15 cellular contexts compared by ENCODE assay signal in the genomic region with DNA sequence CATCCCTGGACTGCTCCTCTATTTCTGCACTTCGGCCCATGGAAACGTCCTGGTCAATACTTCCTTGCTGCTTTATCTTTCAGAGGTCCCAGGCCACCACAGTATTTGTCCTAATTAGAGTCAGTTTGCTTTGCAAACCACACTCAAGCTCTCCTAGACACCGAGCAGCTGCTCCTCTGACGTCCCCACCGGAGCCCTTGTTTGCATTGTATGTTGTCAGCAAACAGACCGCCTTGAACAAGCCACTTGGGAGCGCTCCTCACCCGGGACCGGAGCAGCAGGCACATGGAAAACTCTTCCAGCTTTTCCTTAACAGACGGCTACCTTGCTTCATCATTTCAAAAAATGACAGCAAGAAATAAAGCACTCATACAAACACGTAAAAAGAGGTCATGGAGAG. TPM values are rescaled to one million over a fixed set of nuclear protein-coding genes. Genes with fewer than 3 reads are reported as not detected.
DNase-seq lines count a peak whose midpoint lies in the region; ATAC-seq and TF ChIP-seq lines count a peak whose summit lies in the region.
"Had no signal": no experiment of that assay in that cellular context is flagged by ENCODE, and none has a peak within 500 bp of the region (broad histone marks: within the 10 kb centered on the region; RNA-seq: fewer than 3 reads in every experiment).

No MANE protein-coding gene starts in this region.

- BruUV-seq in Panc1 (replicated peaks; lab: Mats Ljungman, UMichigan), result no TSS peak

- H3K27me3 Mint-ChIP-seq in GM23338 (ENCODE audit: insufficient read depth, low read depth, poor library complexity), result peaks cover 11% of the 10 kb centered on the region

- DNase-seq in GM23338 (ENCODE audit: low spot score), result peak; percentile 47
- DNase-seq in NCI-H187 treated with DMSO at 0.1 percent for 48 hours (lab: John Stamatoyannopoulos, UW), result peak; percentile 33
- DNase-seq in Panc1 (ENCODE audit: low read depth, low spot score), result no peak
- peak; percentile 72 to 74 (median 72) for DNase-seq in mucosa of descending colon
- DNase-seq in EL, result no peak
- DNase-seq in GF-D8 (lab: John Stamatoyannopoulos, UW), result no peak
- DNase-seq in DMS114 treated with DMSO at 0.1 percent for 48 hours (lab: John Stamatoyannopoulos, UW; ENCODE audit: unreplicated experiment), result no peak
- DNase-seq: H7; heart right ventricle; Karpas-422; stimulated activated CD4-positive, alpha-beta T cell treated with anti-CD3 and anti-CD28 coated beads, Interleukin-2, amount 100 ng/mL, for 48 hours had no signal

- intact Hi-C loops in Panc1 (cut with micrococcal nuclease; ENCODE audit: unreplicated experiment) (no loop called here), mucosa of descending colon (cut with DNase I, micrococcal nuclease) (no loop called here)

- H3K9me3 Mint-ChIP-seq in GM23338, result peaks cover 2% of the 10 kb centered on the region; the same call in 2 of the 3 replicates

- H3K4me3 ChIP-seq in GM23338 (no peak overlapping the region), Panc1 (ENCODE audit: low read depth in 2 of 2, low read length in 2 of 2) (no peak overlapping the region), mucosa of descending colon (no peak overlapping the region)
- H3K4me3 ChIP-seq: heart right ventricle, prostate gland had no signal

- CTCF ChIA-PET in Panc1 (lab: Charles Lee), result no interaction called here

- H4K20me1 ChIP-seq in GM23338 (replicated peaks; ENCODE audit: insufficient read depth), result no peaks in the 10 kb centered on the region

- H3K4me2 ChIP-seq in GM23338, result no peak overlapping the region

- no peak overlapping the region for H3K4me3 Mint-ChIP-seq in GM23338
- H3K4me3 Mint-ChIP-seq: memory B cell had no signal

- in situ Hi-C loops in Panc1 (cut with HindIII; ENCODE audit: low pct_unique_long_range_greater_than_20kb, low sequenced_read_pairs), result no loop called here

- H3K4me1 ChIP-seq in GM23338 (ENCODE audit: insufficient read depth) (no peaks in the 10 kb centered on the region), Panc1 (ENCODE audit: control insufficient read depth, insufficient read depth, low read length) (peaks cover 5% of the 10 kb centered on the region), mucosa of descending colon (ENCODE audit: low read depth) (peaks cover 6% of the 10 kb centered on the region)
- H3K4me1 ChIP-seq: prostate gland had no signal

- H3K27ac Mint-ChIP-seq in GM23338, result no peak overlapping the region
- H3K27ac Mint-ChIP-seq: memory B cell had no signal

- H3K79me2 ChIP-seq in GM23338 (replicated peaks; ENCODE audit: insufficient read depth), result no peaks in the 10 kb centered on the region

- H3K27me3 ChIP-seq in GM23338 (ENCODE audit: insufficient read depth) (no peaks in the 10 kb centered on the region), Panc1 (ENCODE audit: control insufficient read depth, insufficient read depth, low read length) (no peaks in the 10 kb centered on the region)

- ATAC-seq in GM23338, result peak; percentile 46
- ATAC-seq in Panc1, result peak; percentile 63; the same call in 1 of the 2 replicates
- peak; percentile 74 for ATAC-seq in mucosa of descending colon
- no peak for ATAC-seq in GM21825 (IDR thresholded peaks at IDR 0.05; ENCODE audit: unreplicated experiment)
- ATAC-seq: heart right ventricle had no signal

- POLR2A ChIA-PET in Panc1 (lab: Charles Lee), result no interaction called here

- no peaks in the 10 kb centered on the region for H3K9me2 ChIP-seq in GM23338 (ENCODE audit: insufficient read depth)

- TF ChIP-seq CTCF in GM23338 (conservative IDR thresholded peaks at IDR 0.05; ENCODE audit: low read depth in 2 of 2) (peak in 1 of 2 experiments; percentile 43; a peak in 2 of 4 replicates), Panc1 (IDR thresholded peaks at IDR 0.05) (peak; percentile 32; the same call in 1 of the 2 replicates), mucosa of descending colon (IDR thresholded peaks at IDR 0.05) (no peak)

- no peak overlapping the region for H3K27ac ChIP-seq in GM23338 (ENCODE audit: low read depth)
- H3K27ac ChIP-seq in Panc1 (ENCODE audit: low read length), result no peak overlapping the region; the same call in 1 of the 2 replicates
- H3K27ac ChIP-seq: C4-2B, heart right ventricle, prostate gland had no signal

- peak overlapping the region; percentile 59 for H2AFZ ChIP-seq in GM23338

- H3K4me1 Mint-ChIP-seq in GM23338, result peaks cover 21% of the 10 kb centered on the region

- H3K36me3 ChIP-seq in GM23338 (ENCODE audit: insufficient read depth), result no peaks in the 10 kb centered on the region
- H3K36me3 ChIP-seq in Panc1 (ENCODE audit: control insufficient read depth, insufficient read depth, low read length), result no peaks in the 10 kb centered on the region
- no peaks in the 10 kb centered on the region for H3K36me3 ChIP-seq in mucosa of descending colon (ENCODE audit: low read depth)
- H3K36me3 ChIP-seq: heart right ventricle, prostate gland had no signal

- no peaks in the 10 kb centered on the region for H3F3A ChIP-seq in GM23338 (replicated peaks; ENCODE audit: low read depth)

- no peaks in the 10 kb centered on the region for H3K36me3 Mint-ChIP-seq in GM23338 (ENCODE audit: low read depth)
- H3K36me3 Mint-ChIP-seq: memory B cell had no signal

- no peaks in the 10 kb centered on the region for H3K9me3 ChIP-seq in Panc1 (ENCODE audit: control insufficient read depth, insufficient read depth, low read depth, low read length)
- H3K9me3 ChIP-seq in mucosa of descending colon, result no peaks in the 10 kb centered on the region
- H3K9me3 ChIP-seq: prostate gland had no signal

TF ChIP-seq in GM23338, 12 proteins besides CTCF, POLR2A, EP300 and RAD21 (continues in another document):
- TF ChIP-seq ZNF114 (CRISPR knock-in tag; IDR thresholded peaks at IDR 0.05) (no peak), CREB1 (CRISPR knock-in tag; IDR thresholded peaks at IDR 0.05; ENCODE audit: low read depth) (no peak), NANOG (IDR thresholded peaks at IDR 0.05; ENCODE audit: borderline replicate concordance) (no peak)
- TF ChIP-seq, protein P1, sequence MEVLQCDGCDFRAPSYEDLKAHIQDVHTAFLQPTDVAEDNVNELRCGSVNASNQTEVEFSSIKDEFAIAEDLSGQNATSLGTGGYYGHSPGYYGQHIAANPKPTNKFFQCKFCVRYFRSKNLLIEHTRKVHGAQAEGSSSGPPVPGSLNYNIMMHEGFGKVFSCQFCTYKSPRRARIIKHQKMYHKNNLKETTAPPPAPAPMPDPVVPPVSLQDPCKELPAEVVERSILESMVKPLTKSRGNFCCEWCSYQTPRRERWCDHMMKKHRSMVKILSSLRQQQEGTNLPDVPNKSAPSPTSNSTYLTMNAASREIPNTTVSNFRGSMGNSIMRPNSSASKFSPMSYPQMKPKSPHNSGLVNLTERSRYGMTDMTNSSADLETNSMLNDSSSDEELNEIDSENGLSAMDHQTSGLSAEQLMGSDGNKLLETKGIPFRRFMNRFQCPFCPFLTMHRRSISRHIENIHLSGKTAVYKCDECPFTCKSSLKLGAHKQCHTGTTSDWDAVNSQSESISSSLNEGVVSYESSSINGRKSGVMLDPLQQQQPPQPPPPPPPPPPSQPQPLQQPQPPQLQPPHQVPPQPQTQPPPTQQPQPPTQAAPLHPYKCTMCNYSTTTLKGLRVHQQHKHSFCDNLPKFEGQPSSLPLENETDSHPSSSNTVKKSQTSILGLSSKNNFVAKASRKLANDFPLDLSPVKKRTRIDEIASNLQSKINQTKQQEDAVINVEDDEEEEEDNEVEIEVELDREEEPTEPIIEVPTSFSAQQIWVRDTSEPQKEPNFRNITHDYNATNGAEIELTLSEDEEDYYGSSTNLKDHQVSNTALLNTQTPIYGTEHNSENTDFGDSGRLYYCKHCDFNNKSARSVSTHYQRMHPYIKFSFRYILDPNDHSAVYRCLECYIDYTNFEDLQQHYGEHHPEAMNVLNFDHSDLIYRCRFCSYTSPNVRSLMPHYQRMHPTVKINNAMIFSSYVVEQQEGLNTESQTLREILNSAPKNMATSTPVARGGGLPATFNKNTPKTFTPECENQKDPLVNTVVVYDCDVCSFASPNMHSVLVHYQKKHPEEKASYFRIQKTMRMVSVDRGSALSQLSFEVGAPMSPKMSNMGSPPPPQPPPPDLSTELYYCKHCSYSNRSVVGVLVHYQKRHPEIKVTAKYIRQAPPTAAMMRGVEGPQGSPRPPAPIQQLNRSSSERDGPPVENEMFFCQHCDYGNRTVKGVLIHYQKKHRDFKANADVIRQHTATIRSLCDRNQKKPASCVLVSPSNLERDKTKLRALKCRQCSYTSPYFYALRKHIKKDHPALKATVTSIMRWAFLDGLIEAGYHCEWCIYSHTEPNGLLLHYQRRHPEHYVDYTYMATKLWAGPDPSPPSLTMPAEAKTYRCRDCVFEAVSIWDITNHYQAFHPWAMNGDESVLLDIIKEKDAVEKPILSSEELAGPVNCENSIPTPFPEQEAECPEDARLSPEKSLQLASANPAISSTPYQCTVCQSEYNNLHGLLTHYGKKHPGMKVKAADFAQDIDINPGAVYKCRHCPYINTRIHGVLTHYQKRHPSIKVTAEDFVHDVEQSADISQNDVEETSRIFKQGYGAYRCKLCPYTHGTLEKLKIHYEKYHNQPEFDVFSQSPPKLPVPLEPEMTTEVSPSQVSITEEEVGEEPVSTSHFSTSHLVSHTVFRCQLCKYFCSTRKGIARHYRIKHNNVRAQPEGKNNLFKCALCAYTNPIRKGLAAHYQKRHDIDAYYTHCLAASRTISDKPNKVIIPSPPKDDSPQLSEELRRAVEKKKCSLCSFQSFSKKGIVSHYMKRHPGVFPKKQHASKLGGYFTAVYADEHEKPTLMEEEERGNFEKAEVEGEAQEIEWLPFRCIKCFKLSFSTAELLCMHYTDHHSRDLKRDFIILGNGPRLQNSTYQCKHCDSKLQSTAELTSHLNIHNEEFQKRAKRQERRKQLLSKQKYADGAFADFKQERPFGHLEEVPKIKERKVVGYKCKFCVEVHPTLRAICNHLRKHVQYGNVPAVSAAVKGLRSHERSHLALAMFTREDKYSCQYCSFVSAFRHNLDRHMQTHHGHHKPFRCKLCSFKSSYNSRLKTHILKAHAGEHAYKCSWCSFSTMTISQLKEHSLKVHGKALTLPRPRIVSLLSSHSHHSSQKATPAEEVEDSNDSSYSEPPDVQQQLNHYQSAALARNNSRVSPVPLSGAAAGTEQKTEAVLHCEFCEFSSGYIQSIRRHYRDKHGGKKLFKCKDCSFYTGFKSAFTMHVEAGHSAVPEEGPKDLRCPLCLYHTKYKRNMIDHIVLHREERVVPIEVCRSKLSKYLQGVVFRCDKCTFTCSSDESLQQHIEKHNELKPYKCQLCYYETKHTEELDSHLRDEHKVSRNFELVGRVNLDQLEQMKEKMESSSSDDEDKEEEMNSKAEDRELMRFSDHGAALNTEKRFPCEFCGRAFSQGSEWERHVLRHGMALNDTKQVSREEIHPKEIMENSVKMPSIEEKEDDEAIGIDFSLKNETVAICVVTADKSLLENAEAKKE (CRISPR knock-in tag; IDR thresholded peaks at IDR 0.05), result no peak

RNA-seq across cellular contexts. Expression of a gene that starts 51.5 kb away (rescaled TPM):
- 109 and 206 TPM in 2 replicates for total RNA-seq in GM23338 (2014; rRNA removed; shearing (Covaris generic))
- 174 and 190 TPM in 2 replicates for polyA plus RNA-seq in GM23338 (2016; fragmentation: Nextera tagmentation; extraction: Ambion mirVana)
- 111 TPM for total RNA-seq in Panc1 (2021; ENCODE audit: unreplicated experiment)
- 81.5 TPM for polyA plus RNA-seq in Panc1 (2012; ENCODE audit: insufficient read length)
- total RNA-seq in mucosa of descending colon, result 10 to 100 TPM; 32.4 to 70.7 (median 43.0) TPM

Comparison
In these comparisons a context has a peak if more than half of its experiments do, and no peak if none do; other contexts are left out.
1. DNase-seq: peak in GM23338 (single experiment), NCI-H187 treated with DMSO at 0.1 percent for 48 hours (single experiment) and mucosa of descending colon (3 of 3); none in Panc1 (single experiment), EL (single experiment), GF-D8 (single experiment) and DMS114 treated with DMSO at 0.1 percent for 48 hours (single experiment).